8 cellular contexts compared by ENCODE assay signal in genomic region chr7:54758702-54759665, GRCh38. TPM values are rescaled to one million over a fixed set of nuclear protein-coding genes. Genes with fewer than 3 reads are reported as not detected.
DNase-seq lines count a peak whose midpoint lies in the region; ATAC-seq, FAIRE-seq and TF ChIP-seq lines count a peak whose summit lies in the region.

SEC61G (minus strand) TSS chr7:54759211; CDS start chr7:54757588, 1,623 bp downstream.

- DNase-seq in NCI-H187 treated with DMSO at 0.1 percent for 48 hours (lab: John Stamatoyannopoulos, UW) (peak; percentile 66), anterior cingulate cortex (lab: John Stamatoyannopoulos, UW) (peak; percentile 75 to 98 (median 94)), right atrium auricular region (ENCODE audit: low spot score) (peak; percentile 98), psoas muscle (peak; percentile 97 to 99), urothelium cell line (ENCODE audit: low spot score) (peak; percentile 98)

- intact Hi-C loops in T-helper 2 cell treated with Interferon-gamma antibody and Interleukin-4, amounts not matched to agents 100 ng/mL and 5 ng/mL, for 36 hours (cut with micrococcal nuclease) = loop anchor here (1.0 to 5.0 kb wide), 8 partner anchors 14 to 1347 kb away; partner anchors contain the start of genes CHCHD2, LANCL2, MRPS17 and VOPP1
- intact Hi-C loops in psoas muscle (cut with DNase I) = loop anchor here (5.0 to 10.0 kb wide), 2 partner anchors 1126 to 1203 kb away; partner anchors contain the start of genes NIPSNAP2 (in 1 of the 2) and ZNF713 (in 1 of the 2)

- peaks cover 0 to 26% of the 10 kb centered on the region in 2 donors for H3K4me1 ChIP-seq in right atrium auricular region
- H3K4me1 ChIP-seq in psoas muscle = peaks cover 22% of the 10 kb centered on the region

- H3K27ac ChIP-seq in right atrium auricular region (peak within 1 kb of the TSS; percentile 93 to 94), psoas muscle (peak within 1 kb of the TSS; percentile 95)

- H3K4me3 ChIP-seq in right atrium auricular region = peak within 1 kb of the TSS; percentile 88 to 100
- peak within 1 kb of the TSS; percentile 99 for H3K4me3 ChIP-seq in psoas muscle

- WGBS in psoas muscle, 3 donors = 0% methylated on average over 63 to 73 of the region's 73 CpGs

- ATAC-seq in GM18499 (IDR thresholded peaks at IDR 0.05; ENCODE audit: insufficient read depth, unreplicated experiment) (peak; percentile 91), HG02943 (IDR thresholded peaks at IDR 0.05; ENCODE audit: low read depth, unreplicated experiment) (peak; percentile 97), psoas muscle (peak; percentile 97 to 99 (median 98))

- H3K36me3 ChIP-seq in right atrium auricular region (peaks cover 11% of the 10 kb centered on the region), psoas muscle (ENCODE audit: insufficient read depth in 1 of 2, low read depth in 1 of 2) (peaks cover under 1 to 23% of the 10 kb centered on the region in 2 donors)

- no peaks in the 10 kb centered on the region for H3K27me3 ChIP-seq in right atrium auricular region
- H3K27me3 ChIP-seq in psoas muscle (ENCODE audit: insufficient read depth in 3 of 3, low read length in 2 of 3) = no peaks in the 10 kb centered on the region

- peak; percentile 98 for FAIRE-seq in urothelium cell line (lab: Jason Lieb, UNC)

- TF ChIP-seq CTCF in right atrium auricular region (IDR thresholded peaks at IDR 0.05) (no peak), psoas muscle (IDR thresholded peaks at IDR 0.05) (no peak)

- no peaks in the 10 kb centered on the region for H3K9me3 ChIP-seq in right atrium auricular region
- no peaks in the 10 kb centered on the region for H3K9me3 ChIP-seq in psoas muscle

RNA-seq across cellular contexts. Expression of gene SEC61G, which starts in this region (rescaled TPM):
- 157 and 159 TPM in 2 replicates for total RNA-seq in T-helper 2 cell treated with Interferon-gamma antibody and Interleukin-4, amounts not matched to agents 100 ng/mL and 5 ng/mL, for 36 hours
- total RNA-seq in right atrium auricular region = 100 to 1,000 TPM; 219 to 307 TPM
- 10 to 100 TPM; 44.1 to 67.8 (median 56.4) TPM for total RNA-seq in psoas muscle
- 100 to 1,000 TPM; 193 to 423 (median 242) TPM for polyA plus RNA-seq in psoas muscle

Comparison
In these comparisons a context has a peak if more than half of its experiments do, and no peak if none do; other contexts are left out.
1. Peak in every context shown above with its lines: DNase-seq, ATAC-seq, H3K4me3 ChIP-seq and H3K27ac ChIP-seq.